In the genomic region with DNA sequence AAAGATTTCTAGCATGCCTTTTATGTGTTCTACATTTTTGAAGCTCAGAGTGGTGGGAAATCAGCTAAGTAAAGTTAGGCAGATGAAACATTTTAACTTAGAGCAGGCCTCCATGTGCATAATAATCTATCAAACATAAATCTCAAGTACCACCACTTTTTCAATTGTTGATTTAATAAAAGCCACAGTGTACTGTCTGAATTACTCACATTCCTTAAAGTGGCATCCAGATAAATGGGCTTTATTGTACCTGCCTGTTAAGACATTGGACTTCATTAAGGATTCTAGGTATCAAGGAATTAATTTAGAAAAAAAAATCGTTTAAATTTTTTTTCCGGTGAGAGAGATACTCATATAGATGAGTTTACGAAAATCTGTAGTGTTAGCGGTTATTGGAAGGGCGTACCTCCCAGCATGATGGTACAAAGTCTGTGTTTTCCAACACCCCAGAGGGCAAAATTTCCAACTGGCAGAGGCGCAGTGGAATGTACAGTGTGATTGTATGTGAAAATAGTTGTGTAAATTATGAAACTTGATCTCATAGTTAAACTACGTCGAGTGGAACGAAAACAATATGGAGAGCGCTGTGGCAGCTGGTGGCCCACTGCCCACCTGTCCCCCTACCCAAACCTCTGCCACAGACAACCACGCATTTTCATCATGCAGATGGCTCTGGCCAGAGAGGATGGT, we compare ENCODE assay signal across 9 cellular contexts. TPM values are rescaled to one million over a fixed set of nuclear protein-coding genes. Genes with fewer than 3 reads are reported as not detected.
DNase-seq lines count a peak whose midpoint lies in the region; ATAC-seq, FAIRE-seq and TF ChIP-seq lines count a peak whose summit lies in the region.
"Had no signal": no experiment of that assay in that cellular context is flagged by ENCODE, and none has a peak within 500 bp of the region (broad histone marks: within the 10 kb centered on the region; RNA-seq: fewer than 3 reads in every experiment).

No MANE protein-coding gene starts in this region.

- dilution Hi-C loops in endothelial cell of umbilical vein (cut with MboI; ENCODE audit: extremely low pct_ligation_motif_present, low sequenced_read_pairs) = no loop called here

- peak overlapping the region; percentile 98 for H3K27ac ChIP-seq in PC-3 (ENCODE audit: low read length)
- H3K27ac ChIP-seq in endothelial cell of umbilical vein (ENCODE audit: insufficient read depth, low read depth, low read length) = peak overlapping the region; percentile 90
- peak overlapping the region; percentile 98 for H3K27ac ChIP-seq in smooth muscle cell (ENCODE audit: low read depth)

- peaks cover 52% of the 10 kb centered on the region for H3K4me1 Mint-ChIP-seq in activated CD4-positive, alpha-beta memory T cell treated with anti-CD3 and anti-CD28 coated beads for 36 hours (ENCODE audit: low read depth)
- peaks cover 37% of the 10 kb centered on the region for H3K4me1 Mint-ChIP-seq in activated CD4-positive, alpha-beta memory T cell treated with anti-CD3 and anti-CD28 coated beads, Interleukin-2, amount 10 ng/mL, durations not matched to agents 7 days and 5 days

- H2AFZ ChIP-seq in PC-3 (ENCODE audit: low read length) = peak overlapping the region; percentile 76
- H2AFZ ChIP-seq in endothelial cell of umbilical vein (ENCODE audit: low read depth, low read length) = no peak overlapping the region
- no peak overlapping the region for H2AFZ ChIP-seq in smooth muscle cell (ENCODE audit: low read depth)

- H3K79me2 ChIP-seq in PC-3 (ENCODE audit: low read length) (peaks cover 48% of the 10 kb centered on the region), endothelial cell of umbilical vein (ENCODE audit: control insufficient read depth, insufficient read depth, low read length) (peaks cover 84% of the 10 kb centered on the region), smooth muscle cell (ENCODE audit: low read depth) (peaks cover 62% of the 10 kb centered on the region)

- BruUV-seq in PC-3 (replicated peaks; lab: Mats Ljungman, UMichigan) = TSS peak; percentile 98
- TSS peak; percentile 98 for BruUV-seq in endothelial cell of umbilical vein (replicated peaks; lab: Mats Ljungman, UMichigan)

- H3K36me3 ChIP-seq in PC-3 (ENCODE audit: low read depth, low read length) (peaks cover 5% of the 10 kb centered on the region; the same call in 1 of the 2 replicates), endothelial cell of umbilical vein (ENCODE audit: control insufficient read depth in 2 of 2, extremely low read depth in 1 of 2, insufficient read depth in 2 of 2, low read length in 2 of 2) (peaks cover 20 to 32% of the 10 kb centered on the region in 2 experiments), smooth muscle cell (ENCODE audit: low read depth) (no peaks in the 10 kb centered on the region)

- POLR2A ChIA-PET in activated CD4-positive, alpha-beta memory T cell treated with anti-CD3 and anti-CD28 coated beads for 36 hours (lab: Charles Lee) = interaction anchor here (0.6 kb wide), 1 partner anchor 18 kb away, joined by 5 read pairs; no protein-coding TSS in a partner anchor
- POLR2A ChIA-PET in activated CD4-positive, alpha-beta memory T cell treated with anti-CD3 and anti-CD28 coated beads, Interleukin-2, amount 10 ng/mL, durations not matched to agents 7 days and 5 days (lab: Charles Lee) = no interaction called here
- POLR2A ChIA-PET in PC-3 (lab: Charles Lee; ENCODE audit: unreplicated experiment) (interaction anchor here (0.6 kb wide), 1 partner anchor 83 kb away, joined by 3 read pairs; no protein-coding TSS in a partner anchor), endothelial cell of umbilical vein (lab: Charles Lee) (interaction anchor here (0.9 to 1.7 kb wide), 3 partner anchors 33 to 111 kb away, joined by 3 to 4 read pairs (median 3); no protein-coding TSS in a partner anchor), GM10248 (lab: Yijun Ruan, JAX) (no interaction called here)

- intact Hi-C loops in activated CD4-positive, alpha-beta memory T cell treated with anti-CD3 and anti-CD28 coated beads for 36 hours (cut with micrococcal nuclease) = loop anchor here (10.0 kb wide), 1 partner anchor 274 kb away; a partner anchor contains a TSS
- intact Hi-C loops in PC-3 (cut with micrococcal nuclease) = loop anchor here (1.0 to 5.0 kb wide), 4 partner anchors 18 to 297 kb away; a partner anchor contains a TSS
- intact Hi-C loops in endothelial cell of umbilical vein (cut with micrococcal nuclease) = loop anchor here (2.0 to 5.0 kb wide), 2 partner anchors 18 to 183 kb away; a partner anchor contains a TSS

- H3K27me3 ChIP-seq in PC-3 (ENCODE audit: low read length) (no peaks in the 10 kb centered on the region), endothelial cell of umbilical vein (ENCODE audit: control insufficient read depth in 2 of 2, insufficient read depth in 2 of 2, low read length in 2 of 2) (no peaks in the 10 kb centered on the region), smooth muscle cell (ENCODE audit: low read depth) (no peaks in the 10 kb centered on the region)

- H3F3A ChIP-seq in PC-3 (ENCODE audit: low read length, unreplicated experiment) (peaks cover 7% of the 10 kb centered on the region), smooth muscle cell (ENCODE audit: low read depth) (peaks cover 9% of the 10 kb centered on the region)

- no peaks in the 10 kb centered on the region for H3K9me2 ChIP-seq in PC-3 (replicated peaks; ENCODE audit: low read length)

- H3K9me3 ChIP-seq in PC-3 (ENCODE audit: low read length) (no peaks in the 10 kb centered on the region), endothelial cell of umbilical vein (replicated peaks; ENCODE audit: control insufficient read depth, insufficient read depth, low read length) (no peaks in the 10 kb centered on the region), smooth muscle cell (replicated peaks; ENCODE audit: low read depth) (no peaks in the 10 kb centered on the region)

- FAIRE-seq in endothelial cell of umbilical vein (lab: Jason Lieb, UNC) = no peak
- FAIRE-seq: endometrium had no signal

- TF ChIP-seq CTCF in PC-3 (conservative IDR thresholded peaks at IDR 0.05; ENCODE audit: low read depth, low read length) (no peak), endothelial cell of umbilical vein (IDR thresholded peaks at IDR 0.05; ENCODE audit: extremely low read depth in 1 of 2, insufficient read depth in 1 of 2, low read depth in 1 of 2, low read length in 2 of 2) (no peak), smooth muscle cell (IDR thresholded peaks at IDR 0.05; ENCODE audit: borderline replicate concordance, insufficient read depth, poor library complexity, severe bottlenecking) (no peak), GM10248 (IDR thresholded peaks at IDR 0.05; ENCODE audit: control extremely low read depth, extremely low read depth, low read depth, missing control alignments) (no peak)

- CTCF ChIA-PET in activated CD4-positive, alpha-beta memory T cell treated with anti-CD3 and anti-CD28 coated beads for 36 hours (lab: Charles Lee) = interaction anchor here (0.7 to 1.2 kb wide), 2 partner anchors 87 to 203 kb away, joined by 3 to 5 read pairs; no protein-coding TSS in a partner anchor
- CTCF ChIA-PET in activated CD4-positive, alpha-beta memory T cell treated with anti-CD3 and anti-CD28 coated beads, Interleukin-2, amount 10 ng/mL, durations not matched to agents 7 days and 5 days (lab: Charles Lee) = interaction anchor here (0.6 to 0.8 kb wide), 2 partner anchors 176 to 181 kb away, joined by 3 read pairs; a partner anchor contains a TSS
- CTCF ChIA-PET in PC-3 (lab: Charles Lee) (interaction anchor here (0.9 kb wide), 1 partner anchor 24 kb away, joined by 3 read pairs; no protein-coding TSS in a partner anchor), endothelial cell of umbilical vein (lab: Charles Lee) (interaction anchor here (0.7 to 1.4 kb wide), 6 partner anchors 10 to 157 kb away, joined by 3 to 5 read pairs (median 3); no protein-coding TSS in a partner anchor), GM10248 (lab: Yijun Ruan, JAX) (interaction anchor here (1.1 to 1.8 kb wide), 2 partner anchors 9 to 298 kb away, joined by 3 to 5 read pairs; no protein-coding TSS in a partner anchor)

- H3K4me2 ChIP-seq in PC-3 (ENCODE audit: low read length) = peak overlapping the region; percentile 86
- H3K4me2 ChIP-seq in endothelial cell of umbilical vein (ENCODE audit: insufficient read depth, low read length) = peak overlapping the region; percentile 31
- peak overlapping the region; percentile 74 for H3K4me2 ChIP-seq in smooth muscle cell

- no peak for DNase-seq in activated CD4-positive, alpha-beta memory T cell treated with anti-CD3 and anti-CD28 coated beads for 36 hours
- no peak for DNase-seq in activated CD4-positive, alpha-beta memory T cell treated with anti-CD3 and anti-CD28 coated beads, Interleukin-2, amount 10 ng/mL, durations not matched to agents 7 days and 5 days
- DNase-seq in PC-3 = peak; percentile 63
- DNase-seq in endothelial cell of umbilical vein (ENCODE audit: low read depth, low spot score) = no peak
- DNase-seq in smooth muscle cell (lab: John Stamatoyannopoulos, UW; ENCODE audit: unreplicated experiment) = no peak
- DNase-seq in stimulated activated CD4-positive, alpha-beta T cell treated with anti-CD3 and anti-CD28 coated beads, Interleukin-4, amount 100 ng/mL, for 24 hours = no peak
- no peak for DNase-seq in GM10248 (ENCODE audit: extremely low spot score)
- no peak for DNase-seq in NCI-H1105 (lab: John Stamatoyannopoulos, UW)

- 89% methylated on average over 11 of the region's 11 CpGs for WGBS in smooth muscle cell (ENCODE audit: low lambda C conversion rate)

- H3K9me3 Mint-ChIP-seq in activated CD4-positive, alpha-beta memory T cell treated with anti-CD3 and anti-CD28 coated beads for 36 hours = peaks cover 2% of the 10 kb centered on the region
- H3K9me3 Mint-ChIP-seq in activated CD4-positive, alpha-beta memory T cell treated with anti-CD3 and anti-CD28 coated beads, Interleukin-2, amount 10 ng/mL, durations not matched to agents 7 days and 5 days = peaks cover 2% of the 10 kb centered on the region

- peaks cover 35% of the 10 kb centered on the region for H3K36me3 Mint-ChIP-seq in activated CD4-positive, alpha-beta memory T cell treated with anti-CD3 and anti-CD28 coated beads for 36 hours
- peaks cover 49% of the 10 kb centered on the region for H3K36me3 Mint-ChIP-seq in activated CD4-positive, alpha-beta memory T cell treated with anti-CD3 and anti-CD28 coated beads, Interleukin-2, amount 10 ng/mL, durations not matched to agents 7 days and 5 days (ENCODE audit: low read depth)

- H3K4me3 Mint-ChIP-seq in activated CD4-positive, alpha-beta memory T cell treated with anti-CD3 and anti-CD28 coated beads for 36 hours = no peak overlapping the region
- no peak overlapping the region for H3K4me3 Mint-ChIP-seq in activated CD4-positive, alpha-beta memory T cell treated with anti-CD3 and anti-CD28 coated beads, Interleukin-2, amount 10 ng/mL, durations not matched to agents 7 days and 5 days

- H3K4me3 ChIP-seq in PC-3 (ENCODE audit: low read length) (peak overlapping the region; percentile 60), endothelial cell of umbilical vein (replicated peaks in 1 of 3; ENCODE audit: insufficient read depth in 1 of 3, low read depth in 1 of 3, low read length in 3 of 3) (no peak overlapping the region), smooth muscle cell (no peak overlapping the region)

- H3K27ac Mint-ChIP-seq in activated CD4-positive, alpha-beta memory T cell treated with anti-CD3 and anti-CD28 coated beads for 36 hours = peak overlapping the region; percentile 14
- no peak overlapping the region for H3K27ac Mint-ChIP-seq in activated CD4-positive, alpha-beta memory T cell treated with anti-CD3 and anti-CD28 coated beads, Interleukin-2, amount 10 ng/mL, durations not matched to agents 7 days and 5 days

- no peaks in the 10 kb centered on the region for H3K9me1 ChIP-seq in endothelial cell of umbilical vein (replicated peaks; ENCODE audit: control insufficient read depth, extremely low read depth, insufficient read depth, low read length)

- no peak for TF ChIP-seq POLR2A in endothelial cell of umbilical vein (IDR thresholded peaks at IDR 0.05; ENCODE audit: low read depth, low read length)

- H3K4me1 ChIP-seq in PC-3 (ENCODE audit: insufficient read depth, low read length) = peaks cover 37% of the 10 kb centered on the region
- H3K4me1 ChIP-seq in endothelial cell of umbilical vein (ENCODE audit: control insufficient read depth, extremely low read depth, insufficient read depth, low read length) = peaks cover 92% of the 10 kb centered on the region
- peaks cover 5% of the 10 kb centered on the region for H3K4me1 ChIP-seq in smooth muscle cell (ENCODE audit: low read depth)

- H3K9ac ChIP-seq in PC-3 (ENCODE audit: low read length) (peak overlapping the region; percentile 82), endothelial cell of umbilical vein (replicated peaks; ENCODE audit: extremely low read depth, insufficient read depth, low read length) (peak overlapping the region; percentile 64), smooth muscle cell (ENCODE audit: low read depth) (peak overlapping the region; percentile 90)

- H3K27me3 Mint-ChIP-seq in activated CD4-positive, alpha-beta memory T cell treated with anti-CD3 and anti-CD28 coated beads for 36 hours = no peaks in the 10 kb centered on the region
- no peaks in the 10 kb centered on the region for H3K27me3 Mint-ChIP-seq in activated CD4-positive, alpha-beta memory T cell treated with anti-CD3 and anti-CD28 coated beads, Interleukin-2, amount 10 ng/mL, durations not matched to agents 7 days and 5 days

- H4K20me1 ChIP-seq in PC-3 (ENCODE audit: low read length) (no peaks in the 10 kb centered on the region), endothelial cell of umbilical vein (replicated peaks; ENCODE audit: control insufficient read depth, extremely low read depth, insufficient read depth, low read length) (no peaks in the 10 kb centered on the region), smooth muscle cell (ENCODE audit: low read depth) (peaks cover 76% of the 10 kb centered on the region)

- peak; percentile 29 for ATAC-seq in PC-3

RNA-seq across cellular contexts. Expression of a gene that starts 25.0 kb away (rescaled TPM):
- 10 to 100 TPM; 23.9 to 24.1 TPM for total RNA-seq in activated CD4-positive, alpha-beta memory T cell treated with anti-CD3 and anti-CD28 coated beads for 36 hours
- 10 to 100 TPM; 46.3 TPM for total RNA-seq in activated CD4-positive, alpha-beta memory T cell treated with anti-CD3 and anti-CD28 coated beads, Interleukin-2, amount 10 ng/mL, durations not matched to agents 7 days and 5 days
- total RNA-seq in PC-3 (2014; rRNA removed) (16.2 and 16.9 TPM in 2 replicates), endothelial cell of umbilical vein (128 and 132 TPM in 2 replicates), smooth muscle cell (44.3 and 45.6 TPM in 2 replicates)
- polyA plus RNA-seq in endothelial cell of umbilical vein (51.4 and 64.8 TPM in 2 replicates), smooth muscle cell (36.8 and 43.1 TPM in 2 replicates)
- 65.6 and 73.3 TPM in 2 replicates for polyA plus RNA-seq in endothelial cell of umbilical vein (2011; cell fraction: cytosol; rRNA removed)
- 55.3 and 57.1 TPM in 2 replicates for polyA plus RNA-seq in endothelial cell of umbilical vein (2011; cell fraction: nucleus; rRNA removed)
- 123 and 151 TPM in 2 replicates for polyA plus RNA-seq in endothelial cell of umbilical vein (2012)
- polyA minus RNA-seq in endothelial cell of umbilical vein = 66.8 and 84.1 TPM in 2 replicates
- polyA minus RNA-seq in endothelial cell of umbilical vein (2011; cell fraction: cytosol; rRNA and poly(A)+ RNA removed) = 6.1 TPM
- polyA minus RNA-seq in endothelial cell of umbilical vein (2011; cell fraction: nucleus; rRNA and poly(A)+ RNA removed) = 76.7 and 83.6 TPM in 2 replicates

Comparison
In these comparisons a context has a peak if more than half of its experiments do, and no peak if none do; other contexts are left out.
1. POLR2A ChIA-PET loops: an anchor here in activated CD4-positive, alpha-beta memory T cell treated with anti-CD3 and anti-CD28 coated beads for 36 hours (0.6 kb wide), PC-3 (0.6 kb wide) and endothelial cell of umbilical vein (0.9 to 1.7 kb wide); none called in activated CD4-positive, alpha-beta memory T cell treated with anti-CD3 and anti-CD28 coated beads, Interleukin-2, amount 10 ng/mL, durations not matched to agents 7 days and 5 days and GM10248.
2. H3K4me2 ChIP-seq: peak in every context shown above with its lines; median percentile 86 in PC-3; 74 in smooth muscle cell; 31 in endothelial cell of umbilical vein.